ENCODE assay signal across 1 cellular context in the genomic region with DNA sequence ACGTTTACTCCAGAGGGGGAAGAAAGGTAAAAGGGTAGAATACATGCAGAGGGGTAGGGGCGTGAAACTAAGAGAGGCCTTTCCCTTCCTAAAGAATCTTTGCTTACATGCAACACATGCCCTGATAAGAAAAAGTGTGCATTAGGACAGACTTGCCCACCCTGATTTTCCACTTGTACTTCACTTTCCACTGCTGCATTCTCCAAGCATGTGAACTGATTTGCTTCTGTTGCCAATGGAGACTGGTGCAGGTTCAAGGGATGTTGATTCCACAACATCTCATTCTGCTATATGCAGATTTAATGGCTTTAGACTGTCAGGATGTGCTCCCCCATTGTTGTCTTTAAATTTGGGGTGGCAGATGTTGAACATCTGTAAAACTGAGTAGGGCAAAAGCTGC.
TF ChIP-seq lines count a peak whose summit lies in the region.

No MANE protein-coding gene starts in this region.

TF ChIP-seq in H1, 55 proteins besides CTCF, POLR2A, EP300 and RAD21:
- TF ChIP-seq HDAC2 (IDR thresholded peaks at IDR 0.05; ENCODE audit: borderline replicate concordance in 1 of 2, low read depth in 2 of 2, low read length in 2 of 2) (no peak), CHD1 (IDR thresholded peaks at IDR 0.05; ENCODE audit: low read depth, low read length) (no peak), JUN (IDR thresholded peaks at IDR 0.05; ENCODE audit: low read depth, low read length) (no peak), GABPA (IDR thresholded peaks at IDR 0.05; ENCODE audit: borderline replicate concordance, insufficient read depth, low read length) (no peak), BACH1 (IDR thresholded peaks at IDR 0.05; ENCODE audit: low read length) (no peak), POU5F1 (IDR thresholded peaks at IDR 0.05; ENCODE audit: low read depth, low read length) (no peak), MAFK (IDR thresholded peaks at IDR 0.05; ENCODE audit: low read depth, low read length) (no peak), FOSL1 (IDR thresholded peaks at IDR 0.05; ENCODE audit: insufficient read depth, low read depth, low read length) (no peak), TCF12 (IDR thresholded peaks at IDR 0.05; ENCODE audit: low read depth, low read length) (no peak), PHF8 (conservative IDR thresholded peaks at IDR 0.05; ENCODE audit: low read depth, low read length) (no peak), SIX5 (IDR thresholded peaks at IDR 0.05; ENCODE audit: low read depth, low read length) (no peak), SP2 (IDR thresholded peaks at IDR 0.05; ENCODE audit: low read length) (no peak), SP4 (IDR thresholded peaks at IDR 0.05; ENCODE audit: low read length) (no peak), TBP (IDR thresholded peaks at IDR 0.05; ENCODE audit: low read depth, low read length) (no peak), SIRT6 (IDR thresholded peaks at IDR 0.05; ENCODE audit: low read length) (no peak), BRCA1 (IDR thresholded peaks at IDR 0.05; ENCODE audit: low read depth, low read length) (no peak)
- TF ChIP-seq, protein P1, sequence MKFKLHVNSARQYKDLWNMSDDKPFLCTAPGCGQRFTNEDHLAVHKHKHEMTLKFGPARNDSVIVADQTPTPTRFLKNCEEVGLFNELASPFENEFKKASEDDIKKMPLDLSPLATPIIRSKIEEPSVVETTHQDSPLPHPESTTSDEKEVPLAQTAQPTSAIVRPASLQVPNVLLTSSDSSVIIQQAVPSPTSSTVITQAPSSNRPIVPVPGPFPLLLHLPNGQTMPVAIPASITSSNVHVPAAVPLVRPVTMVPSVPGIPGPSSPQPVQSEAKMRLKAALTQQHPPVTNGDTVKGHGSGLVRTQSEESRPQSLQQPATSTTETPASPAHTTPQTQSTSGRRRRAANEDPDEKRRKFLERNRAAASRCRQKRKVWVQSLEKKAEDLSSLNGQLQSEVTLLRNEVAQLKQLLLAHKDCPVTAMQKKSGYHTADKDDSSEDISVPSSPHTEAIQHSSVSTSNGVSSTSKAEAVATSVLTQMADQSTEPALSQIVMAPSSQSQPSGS (IDR thresholded peaks at IDR 0.05; ENCODE audit: low read length) = no peak
